1 cellular context compared by ENCODE assay signal in genomic region chr19:19224852-19225494, GRCh38.
TF ChIP-seq lines count a peak whose summit lies in the region.

No MANE protein-coding gene starts in this region.

TF ChIP-seq in HepG2, 621 proteins besides CTCF, POLR2A, EP300 and RAD21 (continued from another document and continues in another):
- TF ChIP-seq PATZ1 (CRISPR knock-in tag; IDR thresholded peaks at IDR 0.05): peak; percentile 24
- TF ChIP-seq ZNF891 (CRISPR knock-in tag; IDR thresholded peaks at IDR 0.05): no peak; the same call in 1 of the 2 replicates
- peak; percentile 79 for TF ChIP-seq ZBTB14 (CRISPR knock-in tag; IDR thresholded peaks at IDR 0.05)
- TF ChIP-seq SNAPC4 (CRISPR knock-in tag; IDR thresholded peaks at IDR 0.05): no peak
- no peak for TF ChIP-seq KDM1A (CRISPR knock-in tag; IDR thresholded peaks at IDR 0.05)
- no peak for TF ChIP-seq RFX1 (IDR thresholded peaks at IDR 0.05)
- TF ChIP-seq SOX5 (CRISPR knock-in tag; IDR thresholded peaks at IDR 0.05; ENCODE audit: borderline replicate concordance): no peak
- no peak; the same call in 1 of the 2 replicates for TF ChIP-seq FOXA3 (CRISPR knock-in tag; IDR thresholded peaks at IDR 0.05)
- TF ChIP-seq KLF6 (CRISPR knock-in tag; IDR thresholded peaks at IDR 0.05): no peak
- TF ChIP-seq NFE2L1 (CRISPR knock-in tag; IDR thresholded peaks at IDR 0.05; ENCODE audit: borderline replicate concordance): no peak
- TF ChIP-seq RORA (CRISPR knock-in tag; IDR thresholded peaks at IDR 0.05): no peak
- no peak for TF ChIP-seq HNF1A (IDR thresholded peaks at IDR 0.05; ENCODE audit: low read depth)
- 0 out of 2 replicates have a peak, but pooled peaks have one; percentile 48 for TF ChIP-seq HNF1A (CRISPR knock-in tag; IDR thresholded peaks at IDR 0.05; ENCODE audit: borderline replicate concordance)
- no peak for TF ChIP-seq ZNF720 (CRISPR knock-in tag; IDR thresholded peaks at IDR 0.05)
- no peak for TF ChIP-seq NFRKB (IDR thresholded peaks at IDR 0.05)
- TF ChIP-seq ZKSCAN1 (IDR thresholded peaks at IDR 0.05; ENCODE audit: low read length): no peak
- TF ChIP-seq RBFOX2 (IDR thresholded peaks at IDR 0.05; ENCODE audit: low read depth, low read length): 0 out of 2 replicates have a peak, but pooled peaks have one; percentile 30
- TF ChIP-seq SMAD9 (CRISPR knock-in tag; IDR thresholded peaks at IDR 0.05): no peak
- no peak for TF ChIP-seq ATF6 (CRISPR knock-in tag; conservative IDR thresholded peaks at IDR 0.05)
- TF ChIP-seq CEBPZ (IDR thresholded peaks at IDR 0.05; ENCODE audit: low read length): no peak
- no peak for TF ChIP-seq CCAR2 (optimal IDR thresholded peaks at IDR 0.05; ENCODE audit: low read depth, low read length)
- no peak; the same call in 1 of the 2 replicates for TF ChIP-seq HIC2 (CRISPR knock-in tag; IDR thresholded peaks at IDR 0.05; ENCODE audit: low read depth)
- TF ChIP-seq ZNF20 (CRISPR knock-in tag; IDR thresholded peaks at IDR 0.05): no peak
- no peak for TF ChIP-seq ZNF143 (CRISPR knock-in tag; IDR thresholded peaks at IDR 0.05)
- no peak for TF ChIP-seq ARID2 (CRISPR knock-in tag; IDR thresholded peaks at IDR 0.05; ENCODE audit: borderline replicate concordance)
- no peak; the same call in 1 of the 2 replicates for TF ChIP-seq MAZ (IDR thresholded peaks at IDR 0.05; ENCODE audit: borderline replicate concordance, low read depth, low read length)
- peak; percentile 75 for TF ChIP-seq MAZ (CRISPR knock-in tag; IDR thresholded peaks at IDR 0.05; ENCODE audit: low read depth)
- TF ChIP-seq NFKBIZ (CRISPR knock-in tag; IDR thresholded peaks at IDR 0.05): no peak
- no peak for TF ChIP-seq MLLT10 (CRISPR knock-in tag; IDR thresholded peaks at IDR 0.05)
- no peak for TF ChIP-seq RFXANK (CRISPR knock-in tag; IDR thresholded peaks at IDR 0.05)
- TF ChIP-seq JUNB (CRISPR knock-in tag; IDR thresholded peaks at IDR 0.05; ENCODE audit: borderline replicate concordance): no peak
- TF ChIP-seq ZNF850 (CRISPR knock-in tag; conservative IDR thresholded peaks at IDR 0.05): no peak
- TF ChIP-seq ZBTB20 (CRISPR knock-in tag; IDR thresholded peaks at IDR 0.05; ENCODE audit: borderline replicate concordance, low read depth): no peak
